Comparison of ENCODE assay signal across 1 cellular context in genomic region chr19:2168619-2169424, GRCh38.
TF ChIP-seq lines count a peak whose summit lies in the region.

No MANE protein-coding gene starts in this region.

TF ChIP-seq in HepG2, 621 proteins besides CTCF, POLR2A, EP300 and RAD21 (continued from another document and continues in another):
- no peak for TF ChIP-seq ZNF318 (CRISPR knock-in tag; IDR thresholded peaks at IDR 0.05)
- TF ChIP-seq REST (IDR thresholded peaks at IDR 0.05; ENCODE audit: borderline replicate concordance in 1 of 2, low read depth in 1 of 2, low read length in 2 of 2) = peak in 1 of 2 experiments; percentile 65; a peak in 1 of 4 replicates
- TF ChIP-seq JDP2 (CRISPR knock-in tag; IDR thresholded peaks at IDR 0.05; ENCODE audit: borderline replicate concordance) = no peak
- TF ChIP-seq ZNF607 (CRISPR knock-in tag; IDR thresholded peaks at IDR 0.05; ENCODE audit: borderline replicate concordance) = no peak
- no peak for TF ChIP-seq ZFP41 (CRISPR knock-in tag; IDR thresholded peaks at IDR 0.05; ENCODE audit: borderline replicate concordance)
- TF ChIP-seq ATF2 (CRISPR knock-in tag; IDR thresholded peaks at IDR 0.05) = peak; percentile 78
- TF ChIP-seq AHDC1 (CRISPR knock-in tag; IDR thresholded peaks at IDR 0.05; ENCODE audit: borderline replicate concordance) = peak; percentile 44; the same call in 1 of the 2 replicates
- TF ChIP-seq MED13 (CRISPR knock-in tag; IDR thresholded peaks at IDR 0.05) = peak; percentile 88
- no peak for TF ChIP-seq ZNF234 (CRISPR knock-in tag; conservative IDR thresholded peaks at IDR 0.05)
- no peak for TF ChIP-seq PCBP1 (IDR thresholded peaks at IDR 0.05; ENCODE audit: borderline replicate concordance, low read depth, low read length)
- no peak for TF ChIP-seq ZNF329 (CRISPR knock-in tag; IDR thresholded peaks at IDR 0.05; ENCODE audit: low read depth)
- TF ChIP-seq CENPBD1 (CRISPR knock-in tag; IDR thresholded peaks at IDR 0.05; ENCODE audit: borderline replicate concordance, low read depth) = no peak
- peak; percentile 99 for TF ChIP-seq FOSL2 (CRISPR knock-in tag; IDR thresholded peaks at IDR 0.05)
- no peak for TF ChIP-seq AKNA (CRISPR knock-in tag; IDR thresholded peaks at IDR 0.05; ENCODE audit: borderline replicate concordance)
- peak; percentile 96 for TF ChIP-seq JUNB (CRISPR knock-in tag; IDR thresholded peaks at IDR 0.05; ENCODE audit: borderline replicate concordance)
- peak; percentile 95 for TF ChIP-seq ZNF503 (CRISPR knock-in tag; IDR thresholded peaks at IDR 0.05)
- no peak for TF ChIP-seq HOXA9 (CRISPR knock-in tag; IDR thresholded peaks at IDR 0.05; ENCODE audit: borderline replicate concordance)
